Comparison of ENCODE assay signal across 12 cellular contexts in genomic region chr13:110641055-110642015, GRCh38. TPM values are rescaled to one million over a fixed set of nuclear protein-coding genes. Genes with fewer than 3 reads are reported as not detected.
A peak's percentile ranks its signal among the peaks of the same experiment; 100 is the strongest.
DNase-seq lines count a peak whose midpoint lies in the region; TF ChIP-seq lines count a peak whose summit lies in the region.
"Had no signal": no experiment of that assay in that cellular context is flagged by ENCODE, and none has a peak within 500 bp of the region (broad histone marks: within the 10 kb centered on the region; RNA-seq: fewer than 3 reads in every experiment).

No MANE protein-coding gene starts in this region.

- DNase-seq in DMS79 (lab: John Stamatoyannopoulos, UW) (peak; percentile 26), NCI-H1694 treated with DMSO at 0.1 percent for 48 hours (lab: John Stamatoyannopoulos, UW) (peak; percentile 53), choroid plexus epithelial cell (ENCODE audit: low read depth) (peak; percentile 83), nephron progenitor cell (no peak), NCI-H187 (lab: John Stamatoyannopoulos, UW) (no peak), A172 (ENCODE audit: low spot score) (no peak), epidermal melanocyte (ENCODE audit: insufficient read length, low spot score) (no peak)
- DNase-seq in effector CD4-positive, alpha-beta T cell: no peak
- DNase-seq: NCI-H1417, PC-3, T-helper 9 cell had no signal

- no peak overlapping the region for H3K4me3 Mint-ChIP-seq in nephron progenitor cell
- H3K4me3 Mint-ChIP-seq: CD14-positive monocyte had no signal

- no peak overlapping the region for H3K4me3 ChIP-seq in choroid plexus epithelial cell (ENCODE audit: low read depth, low read length)

- no peaks in the 10 kb centered on the region for H3K9me3 Mint-ChIP-seq in nephron progenitor cell
- H3K9me3 Mint-ChIP-seq: CD14-positive monocyte had no signal

- peaks cover 51% of the 10 kb centered on the region for H3K4me1 Mint-ChIP-seq in nephron progenitor cell

- peaks cover 38% of the 10 kb centered on the region for H3K36me3 Mint-ChIP-seq in nephron progenitor cell (ENCODE audit: low read depth)

- no peaks in the 10 kb centered on the region for H3K27me3 Mint-ChIP-seq in nephron progenitor cell (ENCODE audit: low read depth, poor library complexity)

- TF ChIP-seq CTCF in choroid plexus epithelial cell (conservative IDR thresholded peaks at IDR 0.05; ENCODE audit: low read depth, low read length): no peak
- TF ChIP-seq CTCF in nephron progenitor cell (IDR thresholded peaks at IDR 0.05): no peak

- peak overlapping the region; percentile 93 for H3K27ac Mint-ChIP-seq in nephron progenitor cell

RNA-seq across cellular contexts. Expression of gene NAXD, which starts 26.0 kb away (rescaled TPM):
- 4.8 and 7.2 TPM in 2 replicates for total RNA-seq in A172 (2014; rRNA removed; shearing (Covaris generic))

Comparison
In these comparisons a context has a peak if more than half of its experiments do, and no peak if none do; other contexts are left out.
1. DNase-seq: peak in DMS79 (single experiment), NCI-H1694 treated with DMSO at 0.1 percent for 48 hours (single experiment) and choroid plexus epithelial cell (single experiment); none in nephron progenitor cell (single experiment), NCI-H187 (0 of 2), effector CD4-positive, alpha-beta T cell (single experiment), A172 (single experiment) and epidermal melanocyte (single experiment).